In genomic region chr3:136751259-136752045, GRCh38 we compare ENCODE assay signal across 1 cellular context.
TF ChIP-seq lines count a peak whose summit lies in the region.

No MANE protein-coding gene starts in this region.

TF ChIP-seq in GM12878, 131 proteins besides CTCF, POLR2A, EP300 and RAD21 (continued from another document):
- TF ChIP-seq ZBTB4 (CRISPR knock-in tag; IDR thresholded peaks at IDR 0.05) (no peak), IKZF2 (IDR thresholded peaks at IDR 0.05) (peak; percentile 22 to 45; a peak in 1 of 4 replicates), MTA2 (IDR thresholded peaks at IDR 0.05; ENCODE audit: low read depth) (no peak), BHLHE40 (IDR thresholded peaks at IDR 0.05; ENCODE audit: borderline replicate concordance in 1 of 2, low read depth in 2 of 2, low read length in 1 of 2) (peak in 1 of 2 experiments; percentile 37; a peak in 1 of 4 replicates), ZSCAN29 (IDR thresholded peaks at IDR 0.05) (0 out of 2 replicates have a peak, but pooled peaks have one; percentile 18), NRF1 (conservative IDR thresholded peaks at IDR 0.05; ENCODE audit: low read depth, low read length) (no peak), NFXL1 (IDR thresholded peaks at IDR 0.05; ENCODE audit: borderline replicate concordance) (no peak), SIN3A (IDR thresholded peaks at IDR 0.05; ENCODE audit: low read depth, low read length) (peak; percentile 44; the same call in 1 of the 2 replicates), RB1 (IDR thresholded peaks at IDR 0.05; ENCODE audit: borderline replicate concordance) (0 out of 2 replicates have a peak, but pooled peaks have one; percentile 44), ETV6 (conservative IDR thresholded peaks at IDR 0.05 in 1 of 2, IDR thresholded peaks at IDR 0.05 in 1 of 2; ENCODE audit: borderline replicate concordance in 1 of 2, low read depth in 1 of 2) (no peak), DPF2 (IDR thresholded peaks at IDR 0.05) (no peak), SREBF1 (IDR thresholded peaks at IDR 0.05; ENCODE audit: low read length) (no peak), SKIL (IDR thresholded peaks at IDR 0.05; ENCODE audit: low read depth, poor library complexity, severe bottlenecking) (peak; percentile 13), E2F4 (IDR thresholded peaks at IDR 0.05; ENCODE audit: low read depth, low read length) (no peak), NR2F1 (conservative IDR thresholded peaks at IDR 0.05) (0 out of 2 replicates have a peak, but pooled peaks have one; percentile 41), MEF2B (IDR thresholded peaks at IDR 0.05; ENCODE audit: partially characterized antibody, poor library complexity, severe bottlenecking) (peak; percentile 48), NBN (IDR thresholded peaks at IDR 0.05) (0 out of 2 replicates have a peak, but pooled peaks have one; percentile 47), ZBTB40 (IDR thresholded peaks at IDR 0.05; ENCODE audit: borderline replicate concordance) (no peak), USF1 (IDR thresholded peaks at IDR 0.05; ENCODE audit: borderline replicate concordance, extremely low read length, insufficient read depth, low read depth, low read length) (peak; percentile 40)
- TF ChIP-seq, protein P1, sequence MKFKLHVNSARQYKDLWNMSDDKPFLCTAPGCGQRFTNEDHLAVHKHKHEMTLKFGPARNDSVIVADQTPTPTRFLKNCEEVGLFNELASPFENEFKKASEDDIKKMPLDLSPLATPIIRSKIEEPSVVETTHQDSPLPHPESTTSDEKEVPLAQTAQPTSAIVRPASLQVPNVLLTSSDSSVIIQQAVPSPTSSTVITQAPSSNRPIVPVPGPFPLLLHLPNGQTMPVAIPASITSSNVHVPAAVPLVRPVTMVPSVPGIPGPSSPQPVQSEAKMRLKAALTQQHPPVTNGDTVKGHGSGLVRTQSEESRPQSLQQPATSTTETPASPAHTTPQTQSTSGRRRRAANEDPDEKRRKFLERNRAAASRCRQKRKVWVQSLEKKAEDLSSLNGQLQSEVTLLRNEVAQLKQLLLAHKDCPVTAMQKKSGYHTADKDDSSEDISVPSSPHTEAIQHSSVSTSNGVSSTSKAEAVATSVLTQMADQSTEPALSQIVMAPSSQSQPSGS (IDR thresholded peaks at IDR 0.05; ENCODE audit: low read length): no peak
- TF ChIP-seq, protein P2, sequence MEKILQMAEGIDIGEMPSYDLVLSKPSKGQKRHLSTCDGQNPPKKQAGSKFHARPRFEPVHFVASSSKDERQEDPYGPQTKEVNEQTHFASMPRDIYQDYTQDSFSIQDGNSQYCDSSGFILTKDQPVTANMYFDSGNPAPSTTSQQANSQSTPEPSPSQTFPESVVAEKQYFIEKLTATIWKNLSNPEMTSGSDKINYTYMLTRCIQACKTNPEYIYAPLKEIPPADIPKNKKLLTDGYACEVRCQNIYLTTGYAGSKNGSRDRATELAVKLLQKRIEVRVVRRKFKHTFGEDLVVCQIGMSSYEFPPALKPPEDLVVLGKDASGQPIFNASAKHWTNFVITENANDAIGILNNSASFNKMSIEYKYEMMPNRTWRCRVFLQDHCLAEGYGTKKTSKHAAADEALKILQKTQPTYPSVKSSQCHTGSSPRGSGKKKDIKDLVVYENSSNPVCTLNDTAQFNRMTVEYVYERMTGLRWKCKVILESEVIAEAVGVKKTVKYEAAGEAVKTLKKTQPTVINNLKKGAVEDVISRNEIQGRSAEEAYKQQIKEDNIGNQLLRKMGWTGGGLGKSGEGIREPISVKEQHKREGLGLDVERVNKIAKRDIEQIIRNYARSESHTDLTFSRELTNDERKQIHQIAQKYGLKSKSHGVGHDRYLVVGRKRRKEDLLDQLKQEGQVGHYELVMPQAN (conservative IDR thresholded peaks at IDR 0.05): 0 out of 2 replicates have a peak, but pooled peaks have one; percentile 51
- TF ChIP-seq, protein P3, sequence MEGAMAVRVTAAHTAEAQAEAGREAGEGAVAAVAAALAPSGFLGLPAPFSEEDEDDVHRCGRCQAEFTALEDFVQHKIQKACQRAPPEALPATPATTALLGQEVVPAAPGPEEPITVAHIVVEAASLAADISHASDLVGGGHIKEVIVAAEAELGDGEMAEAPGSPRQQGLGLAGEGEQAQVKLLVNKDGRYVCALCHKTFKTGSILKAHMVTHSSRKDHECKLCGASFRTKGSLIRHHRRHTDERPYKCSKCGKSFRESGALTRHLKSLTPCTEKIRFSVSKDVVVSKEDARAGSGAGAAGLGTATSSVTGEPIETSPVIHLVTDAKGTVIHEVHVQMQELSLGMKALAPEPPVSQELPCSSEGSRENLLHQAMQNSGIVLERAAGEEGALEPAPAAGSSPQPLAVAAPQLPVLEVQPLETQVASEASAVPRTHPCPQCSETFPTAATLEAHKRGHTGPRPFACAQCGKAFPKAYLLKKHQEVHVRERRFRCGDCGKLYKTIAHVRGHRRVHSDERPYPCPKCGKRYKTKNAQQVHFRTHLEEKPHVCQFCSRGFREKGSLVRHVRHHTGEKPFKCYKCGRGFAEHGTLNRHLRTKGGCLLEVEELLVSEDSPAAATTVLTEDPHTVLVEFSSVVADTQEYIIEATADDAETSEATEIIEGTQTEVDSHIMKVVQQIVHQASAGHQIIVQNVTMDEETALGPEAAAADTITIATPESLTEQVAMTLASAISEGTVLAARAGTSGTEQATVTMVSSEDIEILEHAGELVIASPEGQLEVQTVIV (IDR thresholded peaks at IDR 0.05; ENCODE audit: borderline replicate concordance, partially characterized antibody): no peak
- TF ChIP-seq, protein P4, sequence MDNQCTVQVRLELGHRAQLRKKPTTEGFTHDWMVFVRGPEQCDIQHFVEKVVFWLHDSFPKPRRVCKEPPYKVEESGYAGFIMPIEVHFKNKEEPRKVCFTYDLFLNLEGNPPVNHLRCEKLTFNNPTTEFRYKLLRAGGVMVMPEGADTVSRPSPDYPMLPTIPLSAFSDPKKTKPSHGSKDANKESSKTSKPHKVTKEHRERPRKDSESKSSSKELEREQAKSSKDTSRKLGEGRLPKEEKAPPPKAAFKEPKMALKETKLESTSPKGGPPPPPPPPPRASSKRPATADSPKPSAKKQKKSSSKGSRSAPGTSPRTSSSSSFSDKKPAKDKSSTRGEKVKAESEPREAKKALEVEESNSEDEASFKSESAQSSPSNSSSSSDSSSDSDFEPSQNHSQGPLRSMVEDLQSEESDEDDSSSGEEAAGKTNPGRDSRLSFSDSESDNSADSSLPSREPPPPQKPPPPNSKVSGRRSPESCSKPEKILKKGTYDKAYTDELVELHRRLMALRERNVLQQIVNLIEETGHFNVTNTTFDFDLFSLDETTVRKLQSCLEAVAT (IDR thresholded peaks at IDR 0.05): peak; percentile 66; the same call in 1 of the 2 replicates
- TF ChIP-seq, protein P5, sequence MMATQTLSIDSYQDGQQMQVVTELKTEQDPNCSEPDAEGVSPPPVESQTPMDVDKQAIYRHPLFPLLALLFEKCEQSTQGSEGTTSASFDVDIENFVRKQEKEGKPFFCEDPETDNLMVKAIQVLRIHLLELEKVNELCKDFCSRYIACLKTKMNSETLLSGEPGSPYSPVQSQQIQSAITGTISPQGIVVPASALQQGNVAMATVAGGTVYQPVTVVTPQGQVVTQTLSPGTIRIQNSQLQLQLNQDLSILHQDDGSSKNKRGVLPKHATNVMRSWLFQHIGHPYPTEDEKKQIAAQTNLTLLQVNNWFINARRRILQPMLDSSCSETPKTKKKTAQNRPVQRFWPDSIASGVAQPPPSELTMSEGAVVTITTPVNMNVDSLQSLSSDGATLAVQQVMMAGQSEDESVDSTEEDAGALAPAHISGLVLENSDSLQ (IDR thresholded peaks at IDR 0.05): no peak
- TF ChIP-seq, protein P6, sequence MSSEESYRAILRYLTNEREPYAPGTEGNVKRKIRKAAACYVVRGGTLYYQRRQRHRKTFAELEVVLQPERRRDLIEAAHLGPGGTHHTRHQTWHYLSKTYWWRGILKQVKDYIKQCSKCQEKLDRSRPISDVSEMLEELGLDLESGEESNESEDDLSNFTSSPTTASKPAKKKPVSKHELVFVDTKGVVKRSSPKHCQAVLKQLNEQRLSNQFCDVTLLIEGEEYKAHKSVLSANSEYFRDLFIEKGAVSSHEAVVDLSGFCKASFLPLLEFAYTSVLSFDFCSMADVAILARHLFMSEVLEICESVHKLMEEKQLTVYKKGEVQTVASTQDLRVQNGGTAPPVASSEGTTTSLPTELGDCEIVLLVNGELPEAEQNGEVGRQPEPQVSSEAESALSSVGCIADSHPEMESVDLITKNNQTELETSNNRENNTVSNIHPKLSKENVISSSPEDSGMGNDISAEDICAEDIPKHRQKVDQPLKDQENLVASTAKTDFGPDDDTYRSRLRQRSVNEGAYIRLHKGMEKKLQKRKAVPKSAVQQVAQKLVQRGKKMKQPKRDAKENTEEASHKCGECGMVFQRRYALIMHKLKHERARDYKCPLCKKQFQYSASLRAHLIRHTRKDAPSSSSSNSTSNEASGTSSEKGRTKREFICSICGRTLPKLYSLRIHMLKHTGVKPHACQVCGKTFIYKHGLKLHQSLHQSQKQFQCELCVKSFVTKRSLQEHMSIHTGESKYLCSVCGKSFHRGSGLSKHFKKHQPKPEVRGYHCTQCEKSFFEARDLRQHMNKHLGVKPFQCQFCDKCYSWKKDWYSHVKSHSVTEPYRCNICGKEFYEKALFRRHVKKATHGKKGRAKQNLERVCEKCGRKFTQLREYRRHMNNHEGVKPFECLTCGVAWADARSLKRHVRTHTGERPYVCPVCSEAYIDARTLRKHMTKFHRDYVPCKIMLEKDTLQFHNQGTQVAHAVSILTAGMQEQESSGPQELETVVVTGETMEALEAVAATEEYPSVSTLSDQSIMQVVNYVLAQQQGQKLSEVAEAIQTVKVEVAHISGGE (CRISPR knock-in tag; IDR thresholded peaks at IDR 0.05): no peak
TF ChIP-seq in GM12878: peak in this region for 13.
